27 cellular contexts compared by ENCODE assay signal in the genomic region with DNA sequence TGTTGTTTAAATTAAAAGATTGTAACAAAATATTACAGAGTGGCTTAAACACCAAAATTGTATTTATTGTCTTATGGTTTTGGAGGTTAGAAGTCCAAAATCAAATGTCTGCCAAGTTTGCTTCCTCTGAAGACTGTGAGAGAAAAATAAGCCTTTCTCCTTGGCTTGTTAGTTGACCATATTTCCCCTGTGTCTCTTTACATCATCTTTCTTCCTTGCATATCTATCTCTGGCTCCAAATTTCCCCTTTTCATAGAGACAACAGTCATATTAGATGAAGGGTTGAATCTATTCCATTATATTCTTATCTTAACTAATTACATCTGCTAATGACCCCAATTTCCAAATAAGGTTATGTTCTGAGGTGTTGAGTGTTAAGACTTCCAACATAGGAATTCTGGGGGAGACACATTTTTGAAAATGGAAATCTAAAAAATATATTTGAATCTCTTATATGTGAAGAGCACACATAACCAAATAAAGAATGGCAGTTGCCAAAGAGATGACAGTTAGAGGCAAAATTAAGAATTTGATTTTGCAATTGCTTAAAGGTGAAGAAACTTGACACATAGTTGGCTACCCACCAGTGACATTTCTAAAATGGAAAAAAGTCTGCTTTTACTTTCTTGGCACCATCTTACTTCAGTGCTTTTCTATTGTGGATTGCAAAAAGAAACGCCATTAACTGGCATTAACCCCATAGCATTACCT.
"Had no signal": no experiment of that assay in that cellular context is flagged by ENCODE, and none has a peak within 500 bp of the region (broad histone marks: within the 10 kb centered on the region; RNA-seq: fewer than 3 reads in every experiment).

No MANE protein-coding gene starts in this region.

- H3K4me3 ChIP-seq: ovary, psoas muscle, right lobe of liver, sigmoid colon, stomach, thoracic aorta, thyroid gland, tibial nerve, upper lobe of left lung, uterus had no signal

- H3K79me2 ChIP-seq: parathyroid adenoma had no signal

- H3K36me3 ChIP-seq: neutrophil, ovary, right lobe of liver, sigmoid colon, stomach, thoracic aorta, thyroid gland, tibial nerve, upper lobe of left lung, uterus had no signal

- DNase-seq: naive thymus-derived CD8-positive, alpha-beta T cell; nephron progenitor cell; nucleus accumbens; ovary; posterior cingulate gyrus; psoas muscle; right cardiac atrium; right lobe of liver; sigmoid colon; small intestine; stimulated activated CD4-positive, alpha-beta T cell treated with anti-CD3 and anti-CD28 coated beads, Interleukin-15, amount 100 ng/mL, for 24 hours; stimulated activated CD4-positive, alpha-beta T cell treated with anti-CD3 and anti-CD28 coated beads, Interleukin-2, amount 100 ng/mL, for 24 hours; stimulated activated CD4-positive, alpha-beta T cell treated with anti-CD3 and anti-CD28 coated beads, Interleukin-2, amount 100 ng/mL, for 48 hours; stimulated activated CD4-positive, alpha-beta T cell treated with anti-CD3 and anti-CD28 coated beads, Interleukin-4, amount 100 ng/mL, for 24 hours; stimulated activated naive B cell treated with anti-CD40 and anti-IgM and Interleukin-4, amounts not matched to agents 10 μg/mL and 1 μg/mL and 100 μg/mL, for 72 hours; stimulated activated naive CD4-positive, alpha-beta T cell treated with Interleukin-2 at 50 U/mL for 16 hours; stomach; thyroid gland; trophoblast cell; upper lobe of left lung; uterus had no signal

- H3K9ac ChIP-seq: parathyroid adenoma had no signal

- H2AFZ ChIP-seq: parathyroid adenoma had no signal

- H3K27ac ChIP-seq: neutrophil, ovary, parathyroid adenoma, psoas muscle, right lobe of liver, sigmoid colon, stomach, thoracic aorta, thyroid gland, tibial nerve, upper lobe of left lung, uterus had no signal

- H3K4me1 ChIP-seq: parathyroid adenoma, psoas muscle, right lobe of liver, sigmoid colon, stomach, thyroid gland, upper lobe of left lung, uterus had no signal

- H3K9me3 ChIP-seq: neutrophil, ovary, right lobe of liver, sigmoid colon, thoracic aorta, thyroid gland, uterus had no signal

- H3K27me3 ChIP-seq: neutrophil, ovary, right lobe of liver, sigmoid colon, stomach, thyroid gland, tibial nerve, upper lobe of left lung, uterus had no signal

- ATAC-seq: naive thymus-derived CD8-positive, alpha-beta T cell; natural killer cell treated with Interleukin-12 subunit alpha and Interleukin-12 subunit beta and Interleukin-15 and Interleukin-18, amount 100 ng/mL, for 72 hours; psoas muscle; right lobe of liver; stimulated activated effector memory CD8-positive, alpha-beta T cell treated with anti-CD3 and anti-CD28 coated beads, Interleukin-12 subunit alpha, Interleukin-12 subunit beta, amount 100 ng/mL, for 72 hours; stimulated activated naive B cell treated with anti-CD40 and anti-IgM and Interleukin-4, amounts not matched to agents 10 μg/mL and 1 μg/mL and 100 μg/mL, for 72 hours had no signal
